Comparison of ENCODE assay signal across 17 cellular contexts in genomic region chr12:71183018-71183417, GRCh38. TPM values are rescaled to one million over a fixed set of nuclear protein-coding genes. Genes with fewer than 3 reads are reported as not detected.
DNase-seq lines count a peak whose midpoint lies in the region; ATAC-seq and TF ChIP-seq lines count a peak whose summit lies in the region.
"Had no signal": no experiment of that assay in that cellular context is flagged by ENCODE, and none has a peak within 500 bp of the region (broad histone marks: within the 10 kb centered on the region; RNA-seq: fewer than 3 reads in every experiment).

No MANE protein-coding gene starts in this region.

- no peak overlapping the region for H2AFZ ChIP-seq in PC-3 (ENCODE audit: low read length)

- intact Hi-C loops in PC-3 (cut with micrococcal nuclease) (loop anchor here (2.0 kb wide), 1 partner anchor 24 kb away; no protein-coding TSS in a partner anchor), left lung (cut with DNase I) (no loop called here)

- H4K20me1 ChIP-seq in PC-3 (ENCODE audit: low read length): no peaks in the 10 kb centered on the region

- BruUV-seq in PC-3 (replicated peaks; lab: Mats Ljungman, UMichigan): no TSS peak

- H3K27ac ChIP-seq in PC-3 (ENCODE audit: low read length): peak overlapping the region; percentile 72
- no peak overlapping the region for H3K27ac ChIP-seq in left lung
- H3K27ac ChIP-seq: colonic mucosa, right atrium auricular region, tibial artery had no signal

- no peaks in the 10 kb centered on the region for H3F3A ChIP-seq in PC-3 (ENCODE audit: low read length, unreplicated experiment)

- POLR2A ChIA-PET in PC-3 (lab: Charles Lee; ENCODE audit: unreplicated experiment): no interaction called here

- H3K9me3 ChIP-seq in PC-3 (ENCODE audit: low read length) (no peaks in the 10 kb centered on the region), left lung (no peaks in the 10 kb centered on the region)
- H3K9me3 ChIP-seq: colonic mucosa, right atrium auricular region, tibial artery had no signal

- no peak overlapping the region for H3K9ac ChIP-seq in PC-3 (ENCODE audit: low read length)

- H3K4me1 ChIP-seq in PC-3 (ENCODE audit: insufficient read depth, low read length) (peaks cover 19% of the 10 kb centered on the region), left lung (no peaks in the 10 kb centered on the region)
- H3K4me1 ChIP-seq: colonic mucosa, right atrium auricular region had no signal

- TF ChIP-seq CTCF in PC-3 (conservative IDR thresholded peaks at IDR 0.05; ENCODE audit: low read depth, low read length) (no peak), cardiac fibroblast (IDR thresholded peaks at IDR 0.05; ENCODE audit: low read depth, low read length) (no peak), left lung (IDR thresholded peaks at IDR 0.05) (no peak)

- H3K4me2 ChIP-seq in PC-3 (ENCODE audit: low read length): peak overlapping the region; percentile 32; the same call in 1 of the 2 replicates

- H3K79me2 ChIP-seq in PC-3 (ENCODE audit: low read length): no peaks in the 10 kb centered on the region

- no peaks in the 10 kb centered on the region for H3K27me3 ChIP-seq in PC-3 (ENCODE audit: low read length)
- no peaks in the 10 kb centered on the region for H3K27me3 ChIP-seq in left lung
- H3K27me3 ChIP-seq: colonic mucosa, right atrium auricular region, tibial artery had no signal

- no peaks in the 10 kb centered on the region for H3K36me3 ChIP-seq in PC-3 (ENCODE audit: low read depth, low read length)
- no peaks in the 10 kb centered on the region for H3K36me3 ChIP-seq in left lung
- H3K36me3 ChIP-seq: colonic mucosa, right atrium auricular region, tibial artery had no signal

- H3K4me3 ChIP-seq in PC-3 (ENCODE audit: low read length) (no peak overlapping the region), cardiac fibroblast (replicated peaks in 1 of 2; ENCODE audit: low read depth in 2 of 2, low read length in 2 of 2) (no peak overlapping the region), left lung (no peak overlapping the region)
- H3K4me3 ChIP-seq: colonic mucosa, right atrium auricular region, tibial artery had no signal

- CTCF ChIA-PET in PC-3 (lab: Charles Lee): interaction anchor here (0.6 kb wide), 1 partner anchor 664 kb away, joined by 3 read pairs; no protein-coding TSS in a partner anchor

- peak; percentile 1 for DNase-seq in ELR (ENCODE audit: low read depth)
- peak; percentile 92 for DNase-seq in PC-3
- DNase-seq in cardiac fibroblast (ENCODE audit: low read depth in 2 of 2): peak; percentile 76 to 77
- DNase-seq in left lung: peak in 1 of 2 donors; percentile 34
- DNase-seq in NCI-H1694 (lab: John Stamatoyannopoulos, UW): no peak
- DNase-seq in GDM1 (lab: John Stamatoyannopoulos, UW): no peak
- DNase-seq in germinal center (ENCODE audit: low spot score): no peak
- DNase-seq: activated CD4-positive, alpha-beta T cell treated with anti-CD3 and anti-CD28 coated beads for 1 hour; colonic mucosa; stimulated activated CD8-positive, alpha-beta memory T cell treated with anti-CD3 and anti-CD28 coated beads, Interleukin-4, amount 100 ng/mL, for 48 hours; T-cell had no signal

- no peaks in the 10 kb centered on the region for H3K9me2 ChIP-seq in PC-3 (replicated peaks; ENCODE audit: low read length)

- peak; percentile 98 for ATAC-seq in PC-3
- ATAC-seq in left lung: peak; percentile 62
- ATAC-seq in HG02623 (IDR thresholded peaks at IDR 0.05; ENCODE audit: unreplicated experiment): no peak
- ATAC-seq: esophagus mucosa, T-cell had no signal

RNA-seq across cellular contexts. Expression of gene TSPAN8, which starts 25.2 kb away (rescaled TPM):
- total RNA-seq in PC-3 (2014; rRNA removed): 1.3 TPM in 1 of 2 replicates, not detected in the other
- 10 to 100 TPM in 1 of 2 donors, 1 to 10 TPM in 1; 7.5 to 18.0 TPM for total RNA-seq in left lung
- total RNA-seq: lung microvascular endothelial cell, neural crest cell had no signal

Comparison
In these comparisons a context has a peak if more than half of its experiments do, and no peak if none do; other contexts are left out.
1. DNase-seq: peak in ELR (single experiment), PC-3 (single experiment) and cardiac fibroblast (2 of 2); none in NCI-H1694 (single experiment), GDM1 (single experiment) and germinal center (single experiment).